In the genomic region with DNA sequence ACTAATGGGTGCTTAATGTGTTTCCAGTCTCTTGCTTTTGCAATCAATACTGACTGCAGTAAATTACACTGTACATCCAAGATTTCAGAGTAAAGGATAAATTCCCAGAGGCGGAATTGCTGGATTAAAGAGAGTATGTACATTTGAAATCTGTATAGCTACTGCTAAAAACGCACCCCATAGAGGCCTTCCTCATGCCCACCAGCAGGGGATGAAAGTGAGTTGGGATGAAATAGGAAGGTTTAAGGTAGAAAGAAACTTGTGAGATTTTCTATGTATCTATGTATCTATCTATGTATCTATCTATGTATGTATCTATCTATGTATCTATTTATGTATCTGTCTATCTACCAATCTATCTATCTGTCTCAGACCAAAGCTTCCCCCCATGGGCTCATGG, we compare ENCODE assay signal across 12 cellular contexts. TPM values are rescaled to one million over a fixed set of nuclear protein-coding genes. Genes with fewer than 3 reads are reported as not detected.
DNase-seq lines count a peak whose midpoint lies in the region; ATAC-seq, FAIRE-seq and TF ChIP-seq lines count a peak whose summit lies in the region.
"Had no signal": no experiment of that assay in that cellular context is flagged by ENCODE, and none has a peak within 500 bp of the region (broad histone marks: within the 10 kb centered on the region; RNA-seq: fewer than 3 reads in every experiment).

No MANE protein-coding gene starts in this region.

- no peak for ATAC-seq in GM21447 (IDR thresholded peaks at IDR 0.05; ENCODE audit: unreplicated experiment)
- ATAC-seq: activated T-helper 17 cell treated with anti-CD3 and anti-CD28 coated beads, Interleukin-2, amount 50 U/mL, for 72 hours had no signal

- no TSS peak for BruUV-seq in OCI-LY7 (replicated peaks; lab: Mats Ljungman, UMichigan)

- CTCF ChIA-PET in OCI-LY7 (lab: Charles Lee; ENCODE audit: unreplicated experiment) = no interaction called here

- no peaks in the 10 kb centered on the region for H3K4me1 ChIP-seq in OCI-LY7 (ENCODE audit: insufficient read depth, low read length, poor library complexity, severe bottlenecking)
- H3K4me1 ChIP-seq in kidney (ENCODE audit: control insufficient read depth in 1 of 2, insufficient read depth in 1 of 2, low read depth in 1 of 2, low read length in 2 of 2) = no peaks in the 10 kb centered on the region
- H3K4me1 ChIP-seq: ascending aorta had no signal

- DNase-seq in ACHN (peak; percentile 18), OCI-LY7 (ENCODE audit: low spot score) (no peak), fibroblast of mammary gland (ENCODE audit: low read depth) (no peak), LoVo (ENCODE audit: low spot score) (no peak), kidney (no peak)
- DNase-seq in effector CD4-positive, alpha-beta T cell = no peak
- DNase-seq: NCI-H2029 treated with DMSO at 0.1 percent for 48 hours had no signal

- in situ Hi-C loops in ACHN (cut with HindIII; ENCODE audit: low pct_ligation_motif_present, low pct_unique_long_range_greater_than_20kb, low sequenced_read_pairs) = no loop called here

- intact Hi-C loops in OCI-LY7 (cut with micrococcal nuclease; ENCODE audit: unreplicated experiment) (no loop called here), kidney (cut with DNase I) (no loop called here)

- no peak for FAIRE-seq in kidney (lab: Jason Lieb, UNC)

- TF ChIP-seq CTCF in GM12874 (IDR thresholded peaks at IDR 0.05; ENCODE audit: insufficient read depth, low read depth, low read length) (peak; percentile 19; the same call in 1 of the 2 replicates), OCI-LY7 (conservative IDR thresholded peaks at IDR 0.05; ENCODE audit: low read length) (peak; percentile 61), fibroblast of mammary gland (conservative IDR thresholded peaks at IDR 0.05; ENCODE audit: control insufficient read depth, insufficient read depth, low read depth, low read length) (peak; percentile 40), kidney (IDR thresholded peaks at IDR 0.05; ENCODE audit: borderline replicate concordance, extremely low read depth, insufficient read depth) (no peak)

- no peaks in the 10 kb centered on the region for H3K9me2 ChIP-seq in OCI-LY7 (ENCODE audit: insufficient read depth, low read length)

- H3K36me3 ChIP-seq in OCI-LY7 (ENCODE audit: insufficient read depth, low read length) = no peaks in the 10 kb centered on the region
- no peaks in the 10 kb centered on the region for H3K36me3 ChIP-seq in kidney (ENCODE audit: control insufficient read depth in 1 of 2, insufficient read depth in 2 of 2, low read length in 2 of 2)

- H3K9ac ChIP-seq in kidney (ENCODE audit: low read length in 2 of 2) = no peak overlapping the region
- H3K9ac ChIP-seq: BLaER1 treated with 17β-estradiol and CSF1 and Interleukin-3, amounts not matched to agents 10 nM and 100 nM had no signal

- H3K4me2 ChIP-seq in OCI-LY7 (ENCODE audit: low read length) = no peak overlapping the region

- H2AFZ ChIP-seq in OCI-LY7 (ENCODE audit: low read length) = no peak overlapping the region

- no peaks in the 10 kb centered on the region for H4K20me1 ChIP-seq in OCI-LY7 (ENCODE audit: insufficient read depth, low read length)
- H4K20me1 ChIP-seq: BLaER1 treated with 17β-estradiol and CSF1 and Interleukin-3, amounts not matched to agents 10 nM and 100 nM had no signal

- no peak overlapping the region for H3K4me3 ChIP-seq in OCI-LY7 (ENCODE audit: low read depth, low read length, poor library complexity, severe bottlenecking)
- H3K4me3 ChIP-seq in fibroblast of mammary gland (ENCODE audit: control insufficient read depth, low read depth, low read length) = no peak overlapping the region
- H3K4me3 ChIP-seq in kidney (ENCODE audit: low read length in 2 of 2) = no peak overlapping the region
- H3K4me3 ChIP-seq: ascending aorta; BLaER1 treated with 17β-estradiol and CSF1 and Interleukin-3, amounts not matched to agents 10 nM and 100 nM had no signal

- H3K9me3 ChIP-seq in OCI-LY7 (ENCODE audit: low read length) (no peaks in the 10 kb centered on the region), kidney (ENCODE audit: control insufficient read depth in 1 of 2, low read length in 2 of 2) (no peaks in the 10 kb centered on the region)
- H3K9me3 ChIP-seq: ascending aorta had no signal

- POLR2A ChIA-PET in OCI-LY7 (lab: Charles Lee) = interaction anchor here (0.6 kb wide), 1 partner anchor 134 kb away, joined by 4 read pairs; no protein-coding TSS in a partner anchor

- H3K79me2 ChIP-seq in OCI-LY7 (ENCODE audit: insufficient read depth, low read depth, low read length) = no peaks in the 10 kb centered on the region

- H3K27ac ChIP-seq in OCI-LY7 (ENCODE audit: low read depth, low read length, poor library complexity, severe bottlenecking) = no peak overlapping the region
- no peak overlapping the region for H3K27ac ChIP-seq in kidney (ENCODE audit: low read depth in 2 of 2, low read length in 2 of 2)
- H3K27ac ChIP-seq: ascending aorta; BLaER1 treated with 17β-estradiol and CSF1 and Interleukin-3, amounts not matched to agents 10 nM and 100 nM had no signal

RNA-seq across cellular contexts. Expression of a gene that starts 28.4 kb away (rescaled TPM):
- total RNA-seq in OCI-LY7 (2014; rRNA removed; shearing (Covaris generic)) = 8.8 and 9.6 TPM in 2 replicates
- total RNA-seq in OCI-LY7 (2022) = 22.9 and 25.7 TPM in 2 replicates
- total RNA-seq in kidney = 15.7 TPM
- 7.0 TPM for polyA plus RNA-seq in kidney (ENCODE audit: insufficient read depth, low read depth, low replicate concordance)
